Comparison of ENCODE assay signal across 8 cellular contexts in genomic region chr9:113376634-113377531, GRCh38. TPM values are rescaled to one million over a fixed set of nuclear protein-coding genes. Genes with fewer than 3 reads are reported as not detected.
A peak's percentile ranks its signal among the peaks of the same experiment; 100 is the strongest.
DNase-seq lines count a peak whose midpoint lies in the region; ATAC-seq, FAIRE-seq and TF ChIP-seq lines count a peak whose summit lies in the region.

Gene HDHD3, minus strand, starts transcription at chr9:113376986. Its CDS starts 2,632 bp downstream, at chr9:113374354.

- no peak for FAIRE-seq in frontal cortex (lab: Jason Lieb, UNC)

- peak within 1 kb of the TSS; percentile 94 for H3K4me2 ChIP-seq in Karpas-422 (ENCODE audit: low read depth, low read length, poor library complexity, severe bottlenecking)

- H2AFZ ChIP-seq in Karpas-422 (ENCODE audit: low read length), result peak within 1 kb of the TSS; percentile 100

- peak; percentile 58 for ATAC-seq in GM21786 (IDR thresholded peaks at IDR 0.05; ENCODE audit: unreplicated experiment)

- H3K27ac ChIP-seq in Karpas-422 (ENCODE audit: low read length) (no peak within 1 kb of the TSS), SJCRH30 (no peak within 1 kb of the TSS), neutrophil (peak within 1 kb of the TSS; percentile 50), substantia nigra (ENCODE audit: low read depth, low read length, poor library complexity, severe bottlenecking) (peak within 1 kb of the TSS; percentile 68)

- H3K36me3 ChIP-seq in Karpas-422 (ENCODE audit: insufficient read depth, low read length) (no peaks in the 10 kb centered on the region), SJCRH30 (no peaks in the 10 kb centered on the region), neutrophil (peaks cover 15% of the 10 kb centered on the region)

- peak within 1 kb of the TSS; percentile 99 for H3K4me3 ChIP-seq in Karpas-422 (ENCODE audit: low read length)
- H3K4me3 ChIP-seq in SJCRH30, result peak within 1 kb of the TSS; percentile 80
- H3K4me3 ChIP-seq in neutrophil (ENCODE audit: low read depth in 1 of 2, low read length in 1 of 2), result peak within 1 kb of the TSS; percentile 75 to 84

- peak within 1 kb of the TSS; percentile 94 for H3K9ac ChIP-seq in Karpas-422 (ENCODE audit: low read length)

- no peaks in the 10 kb centered on the region for H3K9me2 ChIP-seq in Karpas-422 (replicated peaks; ENCODE audit: insufficient read depth, low read length)

- H3K27me3 ChIP-seq in Karpas-422 (ENCODE audit: low read length) (no peaks in the 10 kb centered on the region), SJCRH30 (no peaks in the 10 kb centered on the region; the same call in 1 of the 2 replicates), neutrophil (no peaks in the 10 kb centered on the region)

- 0 out of 2 replicates have a peak, but pooled peaks cover 4% of the 10 kb centered on the region for H3K79me2 ChIP-seq in Karpas-422 (ENCODE audit: low read length)

- TF ChIP-seq CTCF in neutrophil (IDR thresholded peaks at IDR 0.05), result no peak

- no peaks in the 10 kb centered on the region for H3K9me3 ChIP-seq in Karpas-422 (ENCODE audit: low read length)
- H3K9me3 ChIP-seq in SJCRH30 (replicated peaks), result no peaks in the 10 kb centered on the region
- H3K9me3 ChIP-seq in neutrophil, result no peaks in the 10 kb centered on the region

- H3K4me1 ChIP-seq in Karpas-422 (ENCODE audit: low read length), result peaks cover 13% of the 10 kb centered on the region
- no peaks in the 10 kb centered on the region; the same call in 1 of the 2 replicates for H3K4me1 ChIP-seq in SJCRH30
- peaks cover 4 to 5% of the 10 kb centered on the region in 2 experiments for H3K4me1 ChIP-seq in neutrophil (ENCODE audit: control insufficient read depth in 1 of 2, insufficient read depth in 1 of 2, low read depth in 1 of 2, low read length in 1 of 2)

- no peaks in the 10 kb centered on the region for H4K20me1 ChIP-seq in Karpas-422 (ENCODE audit: insufficient read depth, low read depth, low read length)

- DNase-seq in DMS79 treated with DMSO at 0.1 percent for 48 hours (lab: John Stamatoyannopoulos, UW) (peak; percentile 75), Karpas-422 (peak; percentile 93), SJCRH30 (peak; percentile 60 to 69), frontal cortex (ENCODE audit: low spot score in 2 of 2) (peak; percentile 76 to 88), substantia nigra (lab: John Stamatoyannopoulos, UW) (peak in 48 of 49 donors; percentile 15 to 83 (median 50))
- peak; percentile 72 for DNase-seq in activated naive CD4-positive, alpha-beta T cell treated with Interleukin-2 at 50 U/mL for 16 hours

RNA-seq across cellular contexts. Expression of gene HDHD3, which starts in this region (rescaled TPM):
- 11.6 and 16.4 TPM in 2 replicates for total RNA-seq in Karpas-422 (2014; rRNA removed; shearing (Covaris generic); ENCODE audit: low replicate concordance)
- total RNA-seq in SJCRH30 (2014; rRNA removed; shearing (Covaris generic)), result 3.8 and 4.6 TPM in 2 replicates
- 9.0 TPM for total RNA-seq in frontal cortex

Comparison
In these comparisons a context has a peak if more than half of its experiments do, and no peak if none do; other contexts are left out.
1. H3K27ac ChIP-seq: peak in neutrophil (single experiment) and substantia nigra (single experiment); none in Karpas-422 (single experiment) and SJCRH30 (single experiment).
2. Peak in every context shown above with its lines, with median percentiles within 50 percentile points of each other: DNase-seq and H3K4me3 ChIP-seq.